ENCODE assay signal across 9 cellular contexts in genomic region chr14:77141592-77142288, GRCh38. TPM values are rescaled to one million over a fixed set of nuclear protein-coding genes. Genes with fewer than 3 reads are reported as not detected.
DNase-seq lines count a peak whose midpoint lies in the region; ATAC-seq lines count a peak whose summit lies in the region.
"Had no signal": no experiment of that assay in that cellular context is flagged by ENCODE, and none has a peak within 500 bp of the region (broad histone marks: within the 10 kb centered on the region; RNA-seq: fewer than 3 reads in every experiment).

TSS of gene ZDHHC22 (minus strand) at chr14:77141791. CDS start at chr14:77139738, 2,053 bp downstream.

- peaks cover 25 to 28% (median 26%) of the 10 kb centered on the region in 3 donors for H3K4me1 Mint-ChIP-seq in T-cell

- H3K4me3 ChIP-seq in iPS-18a (ENCODE audit: low read length): peak within 1 kb of the TSS; percentile 91

- DNase-seq in NCI-H2107 treated with DMSO at 0.1 percent for 48 hours (lab: John Stamatoyannopoulos, UW; ENCODE audit: unreplicated experiment) (peak; percentile 45), NCI-H2107 (lab: John Stamatoyannopoulos, UW) (no peak), T-cell (no peak), pons (ENCODE audit: low spot score) (no peak)

- no peak within 1 kb of the TSS for H3K27ac Mint-ChIP-seq in T-cell

- no peaks in the 10 kb centered on the region for H3K9me3 Mint-ChIP-seq in T-cell

- H3K9me3 ChIP-seq in iPS-18a (ENCODE audit: control insufficient read depth, low read depth, low read length): no peaks in the 10 kb centered on the region
- H3K9me3 ChIP-seq: neutrophil had no signal

- H3K27me3 ChIP-seq in iPS-18a (ENCODE audit: control insufficient read depth, insufficient read depth, low read length): peaks cover 21% of the 10 kb centered on the region

- H3K4me3 Mint-ChIP-seq in T-cell: peak within 1 kb of the TSS; percentile 25 to 69 (median 60)

- ATAC-seq in T-cell (replicated peaks in 1 of 4) (no peak), GM19397 (IDR thresholded peaks at IDR 0.05; ENCODE audit: unreplicated experiment) (no peak), GM19035 (IDR thresholded peaks at IDR 0.05; ENCODE audit: unreplicated experiment) (no peak)

- POLR2A ChIA-PET in T-cell (lab: Charles Lee): no interaction called here

- H3K4me1 ChIP-seq in iPS-18a (ENCODE audit: control insufficient read depth, low read depth, low read length): peaks cover 46% of the 10 kb centered on the region

- H3K27me3 Mint-ChIP-seq in T-cell: peaks cover 69 to 85% of the 10 kb centered on the region in 2 donors

- H3K27ac ChIP-seq in iPS-18a (ENCODE audit: low read length): no peak within 1 kb of the TSS
- H3K27ac ChIP-seq in temporal lobe (ENCODE audit: low read depth, low read length): peak within 1 kb of the TSS; percentile 30
- H3K27ac ChIP-seq: neutrophil had no signal

- H3K36me3 ChIP-seq in iPS-18a (ENCODE audit: control insufficient read depth, low read depth, low read length): peaks cover 8% of the 10 kb centered on the region
- H3K36me3 ChIP-seq: neutrophil had no signal

- no peaks in the 10 kb centered on the region for H3K36me3 Mint-ChIP-seq in T-cell

- peak within 1 kb of the TSS; percentile 57 for H3K9ac ChIP-seq in iPS-18a (ENCODE audit: low read length)

- CTCF ChIA-PET in T-cell (lab: Charles Lee): interaction anchor here in 1 of 2 donors (0.6 kb wide), 1 partner anchor 9 kb away, joined by 3 read pairs; no protein-coding TSS in a partner anchor

RNA-seq across cellular contexts. Expression of gene ZDHHC22, which starts in this region (rescaled TPM):
- total RNA-seq in T-cell (under 1 TPM in 1 of 5 donors, not detected in 4; 0.06 TPM), temporal lobe (9.8 TPM)

Comparison
In these comparisons a context has a peak if more than half of its experiments do, and no peak if none do; other contexts are left out.
1. RNA of gene ZDHHC22 (total RNA-seq): 9.8 TPM in temporal lobe (single experiment); 0.06 TPM in T-cell; every median in the first group is over 10 times any median in the second.